Comparison of ENCODE assay signal across 1 cellular context in the genomic region with DNA sequence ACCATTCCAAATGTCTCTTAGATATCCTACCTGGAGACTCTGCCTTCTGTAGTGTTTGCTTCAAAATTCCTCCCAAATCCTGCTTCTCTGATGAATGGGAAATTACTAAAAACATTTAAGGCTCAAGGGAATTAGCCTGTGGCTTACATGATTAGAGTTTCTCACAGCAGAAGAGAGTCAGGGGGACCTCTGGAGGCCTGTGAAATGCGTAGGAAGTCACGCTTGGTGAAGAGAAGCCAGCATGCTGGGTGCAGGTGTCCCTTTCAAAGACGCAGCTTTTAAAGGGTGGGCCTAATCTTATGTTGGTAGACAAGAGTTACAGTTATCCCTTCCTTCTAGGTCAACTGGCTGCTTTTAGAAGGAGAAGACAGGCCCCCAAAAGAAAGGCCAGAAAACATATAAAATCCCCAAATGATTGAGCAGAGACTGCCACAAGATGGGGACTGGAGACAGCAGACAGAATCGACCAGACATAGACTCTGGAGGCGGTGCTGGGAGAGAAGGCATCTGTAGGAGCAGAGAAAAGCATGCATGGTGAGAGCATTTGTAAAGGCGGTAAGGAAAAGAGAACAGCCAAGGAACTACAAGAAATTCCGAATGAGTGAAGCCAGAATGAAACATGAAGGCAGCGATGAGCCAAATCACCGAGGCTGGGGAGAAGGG.
TF ChIP-seq lines count a peak whose summit lies in the region.

No MANE protein-coding gene starts in this region.

TF ChIP-seq in HepG2, 621 proteins besides CTCF, POLR2A, EP300 and RAD21:
- TF ChIP-seq ZMAT3 (CRISPR knock-in tag; conservative IDR thresholded peaks at IDR 0.05) (no peak), STAG1 (CRISPR knock-in tag; IDR thresholded peaks at IDR 0.05) (peak; percentile 33)
